7 cellular contexts compared by ENCODE assay signal in genomic region chr7:51995780-51996179, GRCh38.
"Had no signal": no experiment of that assay in that cellular context is flagged by ENCODE, and none has a peak within 500 bp of the region (broad histone marks: within the 10 kb centered on the region; RNA-seq: fewer than 3 reads in every experiment).

No MANE protein-coding gene starts in this region.

- H3K4me1 ChIP-seq: HAP-1 had no signal

- H3K9me3 ChIP-seq: HAP-1 had no signal

- H3K4me3 ChIP-seq: GM23338, HAP-1, K562 had no signal

- H3K36me3 ChIP-seq: HAP-1 had no signal

- H3K4me2 ChIP-seq: GM23338 had no signal

- ATAC-seq: GM23338, HCT116, K562 had no signal

- DNase-seq: H7, HFFc6, IMR-90 had no signal
